Comparison of ENCODE assay signal across 1 cellular context in genomic region chr16:67665598-67665997, GRCh38.
TF ChIP-seq lines count a peak whose summit lies in the region.

No MANE protein-coding gene starts in this region.

TF ChIP-seq in HepG2, 621 proteins besides CTCF, POLR2A, EP300 and RAD21 (continues in another document):
- TF ChIP-seq SIN3B (IDR thresholded peaks at IDR 0.05; ENCODE audit: low read length) (no peak), ZNF503 (CRISPR knock-in tag; IDR thresholded peaks at IDR 0.05) (no peak), PCBP1 (IDR thresholded peaks at IDR 0.05; ENCODE audit: borderline replicate concordance, low read depth, low read length) (no peak), ZNF605 (CRISPR knock-in tag; IDR thresholded peaks at IDR 0.05) (peak; percentile 26; the same call in 1 of the 2 replicates), ZNF879 (CRISPR knock-in tag; IDR thresholded peaks at IDR 0.05) (no peak), ZBTB42 (CRISPR knock-in tag; IDR thresholded peaks at IDR 0.05) (no peak), MLXIP (CRISPR knock-in tag; IDR thresholded peaks at IDR 0.05; ENCODE audit: borderline replicate concordance) (no peak), HNF1A (IDR thresholded peaks at IDR 0.05; ENCODE audit: low read depth) (no peak), HNF1A (CRISPR knock-in tag; IDR thresholded peaks at IDR 0.05; ENCODE audit: borderline replicate concordance) (0 out of 2 replicates have a peak, but pooled peaks have one; percentile 4), ZNF782 (CRISPR knock-in tag; IDR thresholded peaks at IDR 0.05; ENCODE audit: borderline replicate concordance) (0 out of 2 replicates have a peak, but pooled peaks have one; percentile 10), NCOA2 (CRISPR knock-in tag; IDR thresholded peaks at IDR 0.05) (no peak), ZNF446 (CRISPR knock-in tag; IDR thresholded peaks at IDR 0.05) (no peak), SP2 (CRISPR knock-in tag; IDR thresholded peaks at IDR 0.05) (no peak), ASH2L (IDR thresholded peaks at IDR 0.05; ENCODE audit: insufficient read length, low read depth, low read length) (no peak), ZNF770 (CRISPR knock-in tag; IDR thresholded peaks at IDR 0.05) (no peak), ZMYM4 (CRISPR knock-in tag; IDR thresholded peaks at IDR 0.05) (no peak), ZC3H13 (CRISPR knock-in tag; IDR thresholded peaks at IDR 0.05) (peak; percentile 8; the same call in 1 of the 2 replicates), FOXA3 (CRISPR knock-in tag; IDR thresholded peaks at IDR 0.05) (no peak), PHF5A (CRISPR knock-in tag; IDR thresholded peaks at IDR 0.05; ENCODE audit: low read depth, unreplicated experiment) (no peak), HNF4G (IDR thresholded peaks at IDR 0.05; ENCODE audit: borderline replicate concordance, low read depth, low read length) (no peak), HNF4G (CRISPR knock-in tag; IDR thresholded peaks at IDR 0.05; ENCODE audit: borderline replicate concordance, low read depth) (no peak), E2F5 (CRISPR knock-in tag; conservative IDR thresholded peaks at IDR 0.05) (no peak), ERF (CRISPR knock-in tag; IDR thresholded peaks at IDR 0.05) (no peak), ZFX (CRISPR knock-in tag; IDR thresholded peaks at IDR 0.05; ENCODE audit: low read depth) (no peak), YEATS4 (CRISPR knock-in tag; IDR thresholded peaks at IDR 0.05; ENCODE audit: borderline replicate concordance) (no peak), ZNF234 (CRISPR knock-in tag; conservative IDR thresholded peaks at IDR 0.05) (no peak), ZSCAN29 (CRISPR knock-in tag; conservative IDR thresholded peaks at IDR 0.05) (peak; percentile 34; the same call in 1 of the 2 replicates), ZNF775 (CRISPR knock-in tag; IDR thresholded peaks at IDR 0.05; ENCODE audit: borderline replicate concordance) (no peak), REST (IDR thresholded peaks at IDR 0.05; ENCODE audit: borderline replicate concordance in 1 of 2, low read depth in 1 of 2, low read length in 2 of 2) (no peak), ZKSCAN1 (IDR thresholded peaks at IDR 0.05; ENCODE audit: low read length) (peak; percentile 82), ZNF143 (CRISPR knock-in tag; IDR thresholded peaks at IDR 0.05) (no peak), MXD1 (CRISPR knock-in tag; IDR thresholded peaks at IDR 0.05) (no peak), ZFP91 (CRISPR knock-in tag; IDR thresholded peaks at IDR 0.05; ENCODE audit: borderline replicate concordance) (no peak), GTF3A (CRISPR knock-in tag; conservative IDR thresholded peaks at IDR 0.05) (no peak), ATF7-NPFF (CRISPR knock-in tag; IDR thresholded peaks at IDR 0.05; ENCODE audit: low read depth) (no peak), SRSF4 (IDR thresholded peaks at IDR 0.05; ENCODE audit: low read depth, low read length, poor library complexity, severe bottlenecking) (no peak), PATZ1 (CRISPR knock-in tag; IDR thresholded peaks at IDR 0.05) (no peak), HBP1 (CRISPR knock-in tag; IDR thresholded peaks at IDR 0.05; ENCODE audit: low read depth) (no peak), ZFAT (CRISPR knock-in tag; conservative IDR thresholded peaks at IDR 0.05) (no peak), RFX1 (IDR thresholded peaks at IDR 0.05) (no peak)
